ENCODE assay signal across 9 cellular contexts in the genomic region with DNA sequence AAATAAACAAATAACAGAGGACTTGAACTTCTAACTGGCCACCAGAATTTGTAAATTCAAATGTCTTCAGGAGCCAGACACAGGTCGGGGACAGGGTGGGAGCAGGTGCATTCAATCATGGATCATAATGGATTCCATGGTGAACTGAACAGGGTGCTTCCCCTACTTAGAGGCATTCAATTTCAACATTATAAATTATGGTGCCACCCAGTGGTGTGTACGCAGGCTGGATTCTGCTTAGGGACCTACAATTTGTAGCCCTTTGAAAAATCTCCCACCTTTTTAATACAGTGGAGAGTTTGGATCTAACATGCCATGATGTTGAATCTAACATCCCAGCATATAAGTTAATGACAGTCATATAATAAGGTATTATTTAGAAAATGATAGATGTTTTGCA. TPM values are rescaled to one million over a fixed set of nuclear protein-coding genes. Genes with fewer than 3 reads are reported as not detected.
A peak's percentile ranks its signal among the peaks of the same experiment; 100 is the strongest.
DNase-seq lines count a peak whose midpoint lies in the region; ATAC-seq and TF ChIP-seq lines count a peak whose summit lies in the region.
"Had no signal": no experiment of that assay in that cellular context is flagged by ENCODE, and none has a peak within 500 bp of the region (broad histone marks: within the 10 kb centered on the region; RNA-seq: fewer than 3 reads in every experiment).

No MANE protein-coding gene starts in this region.

- H3K27ac ChIP-seq in HEK293 (ENCODE audit: extremely low read depth, low read depth, low read length) (no peak overlapping the region), tibial artery (no peak overlapping the region)

- peak; percentile 34 for ATAC-seq in activated T-helper 17 cell treated with anti-CD3 and anti-CD28 coated beads, Interleukin-2, amount 50 U/mL, for 72 hours (replicated peaks)
- ATAC-seq in omental fat pad (ENCODE audit: low FRiP score): no peak
- no peak for ATAC-seq in HG03196 (IDR thresholded peaks at IDR 0.05; ENCODE audit: unreplicated experiment)
- ATAC-seq in GM21515 (IDR thresholded peaks at IDR 0.05; ENCODE audit: unreplicated experiment): no peak

- TF ChIP-seq CTCF in HEK293 (tag by site-specific recombination; IDR thresholded peaks at IDR 0.05) (no peak), omental fat pad (IDR thresholded peaks at IDR 0.05) (no peak), tibial artery (IDR thresholded peaks at IDR 0.05) (no peak)

- H3K4me1 ChIP-seq in HEK293 (ENCODE audit: control insufficient read depth, insufficient read depth, low read length) (peaks cover 5% of the 10 kb centered on the region; the same call in 1 of the 2 replicates), tibial artery (peaks cover 0 to 100% (median 47%) of the 10 kb centered on the region in 4 donors)

- POLR2A ChIA-PET in HEK293 (lab: Yijun Ruan, JAX): no interaction called here

- H3K9me3 Mint-ChIP-seq in activated T-helper 17 cell treated with anti-CD3 and anti-CD28 coated beads, Interleukin-2, amount 50 U/mL, for 72 hours: no peaks in the 10 kb centered on the region

- no peaks in the 10 kb centered on the region for H3K9me3 ChIP-seq in HEK293 (ENCODE audit: control insufficient read depth, insufficient read depth, low read depth, low read length)
- no peaks in the 10 kb centered on the region for H3K9me3 ChIP-seq in tibial artery

- H3K36me3 Mint-ChIP-seq in activated T-helper 17 cell treated with anti-CD3 and anti-CD28 coated beads, Interleukin-2, amount 50 U/mL, for 72 hours (ENCODE audit: low read depth): peaks cover 30% of the 10 kb centered on the region

- peaks cover 0 to 8% of the 10 kb centered on the region in 2 experiments; a peak in 1 of 3 replicates for H3K36me3 ChIP-seq in HEK293 (ENCODE audit: control insufficient read depth in 2 of 2, insufficient read depth in 1 of 2, low read length in 2 of 2)
- peaks cover 5 to 8% (median 8%) of the 10 kb centered on the region in 3 donors for H3K36me3 ChIP-seq in tibial artery

- no peaks in the 10 kb centered on the region for H3K27me3 ChIP-seq in tibial artery

- peaks cover 52% of the 10 kb centered on the region for H3K4me1 Mint-ChIP-seq in activated T-helper 17 cell treated with anti-CD3 and anti-CD28 coated beads, Interleukin-2, amount 50 U/mL, for 72 hours

- DNase-seq in CD1c-positive myeloid dendritic cell (ENCODE audit: extremely low spot score) (peak; percentile 23), medulla oblongata (ENCODE audit: extremely low spot score) (peak; percentile 39), omental fat pad (ENCODE audit: low spot score) (no peak), tibial artery (no peak)
- DNase-seq: NCI-H187 had no signal

- intact Hi-C loops in tibial artery (cut with DNase I; ENCODE audit: low total_unique reads): no loop called here

- CTCF ChIA-PET in HEK293 (lab: Yijun Ruan, JAX): interaction anchor here (0.6 to 1.7 kb wide), 4 partner anchors 13 to 131 kb away, joined by 3 to 11 read pairs (median 4); no protein-coding TSS in a partner anchor

- H3K27ac Mint-ChIP-seq in activated T-helper 17 cell treated with anti-CD3 and anti-CD28 coated beads, Interleukin-2, amount 50 U/mL, for 72 hours: no peak overlapping the region

- H3K4me3 Mint-ChIP-seq in activated T-helper 17 cell treated with anti-CD3 and anti-CD28 coated beads, Interleukin-2, amount 50 U/mL, for 72 hours: no peak overlapping the region

- H3K4me3 ChIP-seq in HEK293 (ENCODE audit: low read depth, low read length) (no peak overlapping the region), tibial artery (no peak overlapping the region)

- H3K27me3 Mint-ChIP-seq in activated T-helper 17 cell treated with anti-CD3 and anti-CD28 coated beads, Interleukin-2, amount 50 U/mL, for 72 hours: no peaks in the 10 kb centered on the region

TF ChIP-seq in HEK293, 187 proteins besides CTCF, POLR2A, EP300 and RAD21:
- TF ChIP-seq ZNF48 (tag by site-specific recombination; IDR thresholded peaks at IDR 0.05) (no peak), ZNF561 (tag by site-specific recombination; IDR thresholded peaks at IDR 0.05; ENCODE audit: borderline replicate concordance) (peak; percentile 99)
TF ChIP-seq in HEK293: peak in this region for 1.

RNA-seq across cellular contexts. Expression of a gene that starts 22.3 kb away (rescaled TPM):
- 10 to 100 TPM in 1 of 2 donors, 1 to 10 TPM in 1; 9.1 to 19.0 TPM for total RNA-seq in activated T-helper 17 cell treated with anti-CD3 and anti-CD28 coated beads, Interleukin-2, amount 50 U/mL, for 72 hours
- 100 to 1,000 TPM in 3 of 4 donors, 10 to 100 TPM in 1; 63.4 to 237 (median 164) TPM for total RNA-seq in omental fat pad

Comparison
In these comparisons a context has a peak if more than half of its experiments do, and no peak if none do; other contexts are left out.
1. DNase-seq: peak in CD1c-positive myeloid dendritic cell (single experiment) and medulla oblongata (single experiment); none in omental fat pad (single experiment) and tibial artery (0 of 2).